Comparison of ENCODE assay signal across 1 cellular context in the genomic region with DNA sequence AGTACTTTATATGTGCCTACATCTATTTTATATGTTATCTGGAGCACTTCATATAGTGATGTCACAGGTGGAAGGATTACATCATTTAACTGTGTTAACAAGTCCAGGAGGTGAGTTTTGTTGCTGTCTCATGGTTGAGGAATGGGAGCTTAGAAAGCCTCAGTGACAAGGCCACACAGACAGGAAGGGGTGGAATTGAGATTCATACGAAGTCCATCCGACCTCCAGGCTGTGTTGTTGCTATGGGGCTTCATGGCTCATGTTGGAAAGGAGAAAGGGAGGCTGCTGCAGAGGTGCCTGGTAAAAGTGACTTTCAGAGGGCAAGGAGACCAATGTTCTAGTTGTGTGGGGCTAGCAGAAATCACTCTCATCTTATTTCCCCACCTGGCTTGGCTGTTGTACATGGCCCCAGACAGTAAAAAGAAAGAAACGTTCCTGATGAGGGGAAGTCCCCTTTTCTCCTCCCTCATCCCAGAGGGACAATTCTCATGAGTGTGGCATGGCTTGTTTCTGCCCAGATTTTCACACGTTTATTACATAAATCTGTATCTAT.
TF ChIP-seq lines count a peak whose summit lies in the region.

No MANE protein-coding gene starts in this region.

TF ChIP-seq in IMR-90, 13 proteins besides CTCF, POLR2A, EP300 and RAD21 (continued from another document):
- TF ChIP-seq, protein P1, sequence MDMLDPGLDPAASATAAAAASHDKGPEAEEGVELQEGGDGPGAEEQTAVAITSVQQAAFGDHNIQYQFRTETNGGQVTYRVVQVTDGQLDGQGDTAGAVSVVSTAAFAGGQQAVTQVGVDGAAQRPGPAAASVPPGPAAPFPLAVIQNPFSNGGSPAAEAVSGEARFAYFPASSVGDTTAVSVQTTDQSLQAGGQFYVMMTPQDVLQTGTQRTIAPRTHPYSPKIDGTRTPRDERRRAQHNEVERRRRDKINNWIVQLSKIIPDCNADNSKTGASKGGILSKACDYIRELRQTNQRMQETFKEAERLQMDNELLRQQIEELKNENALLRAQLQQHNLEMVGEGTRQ (IDR thresholded peaks at IDR 0.05; ENCODE audit: low read depth, low read length) = no peak
- TF ChIP-seq MXI1 (IDR thresholded peaks at IDR 0.05; ENCODE audit: borderline replicate concordance, low read depth, low read length) = no peak
- TF ChIP-seq MAZ (IDR thresholded peaks at IDR 0.05; ENCODE audit: borderline replicate concordance, low read depth, low read length) = no peak
- no peak for TF ChIP-seq BHLHE40 (IDR thresholded peaks at IDR 0.05; ENCODE audit: low read depth, low read length)
- TF ChIP-seq CEBPB (IDR thresholded peaks at IDR 0.05; ENCODE audit: low read depth, low read length) = no peak
- no peak for TF ChIP-seq NFE2L2 (IDR thresholded peaks at IDR 0.05; ENCODE audit: low read depth, low read length)
- no peak for TF ChIP-seq SMC3 (IDR thresholded peaks at IDR 0.05; ENCODE audit: low read depth, low read length)
- no peak for TF ChIP-seq RCOR1 (IDR thresholded peaks at IDR 0.05; ENCODE audit: insufficient replicate concordance, low read length)
- TF ChIP-seq MAFK (IDR thresholded peaks at IDR 0.05; ENCODE audit: low read depth, low read length) = no peak
- TF ChIP-seq CHD1 (IDR thresholded peaks at IDR 0.05; ENCODE audit: low read depth, low read length) = no peak
